In genomic region chr15:42011074-42011473, GRCh38 we compare ENCODE assay signal across 17 cellular contexts. TPM values are rescaled to one million over a fixed set of nuclear protein-coding genes. Genes with fewer than 3 reads are reported as not detected.
A peak's percentile ranks its signal among the peaks of the same experiment; 100 is the strongest.
DNase-seq lines count a peak whose midpoint lies in the region; ATAC-seq and TF ChIP-seq lines count a peak whose summit lies in the region.
"Had no signal": no experiment of that assay in that cellular context is flagged by ENCODE, and none has a peak within 500 bp of the region (broad histone marks: within the 10 kb centered on the region; RNA-seq: fewer than 3 reads in every experiment).

No MANE protein-coding gene starts in this region.

- no peaks in the 10 kb centered on the region for H3K79me2 ChIP-seq in OCI-LY3 (ENCODE audit: low read length)

- H3K4me3 ChIP-seq in OCI-LY3 (ENCODE audit: low read length) (no peak overlapping the region), esophagus (ENCODE audit: low read depth in 1 of 2, low read length in 2 of 2) (no peak overlapping the region)
- H3K4me3 ChIP-seq: cardiac muscle cell, right atrium auricular region, upper lobe of left lung had no signal

- H3K9ac ChIP-seq in OCI-LY3 (ENCODE audit: low read length), result no peak overlapping the region

- TF ChIP-seq CTCF in OCI-LY3 (IDR thresholded peaks at IDR 0.05; ENCODE audit: low read depth, low read length), result no peak

- H3K36me3 Mint-ChIP-seq in activated naive CD4-positive, alpha-beta T cell treated with anti-CD3 and anti-CD28 coated beads, Interleukin-2, amount 50 U/mL, for 72 hours, result no peaks in the 10 kb centered on the region
- H3K36me3 Mint-ChIP-seq: CD8-positive, alpha-beta memory T cell had no signal

- H3K9me3 ChIP-seq in OCI-LY3 (ENCODE audit: insufficient read depth, low read length) (no peaks in the 10 kb centered on the region), esophagus (ENCODE audit: control insufficient read depth in 2 of 2, insufficient read depth in 1 of 2, low read depth in 1 of 2, low read length in 1 of 2) (no peaks in the 10 kb centered on the region)
- H3K9me3 ChIP-seq: right atrium auricular region, upper lobe of left lung had no signal

- no peaks in the 10 kb centered on the region for H3K27me3 ChIP-seq in OCI-LY3 (ENCODE audit: low read depth, low read length)
- H3K27me3 ChIP-seq in esophagus (ENCODE audit: control insufficient read depth in 1 of 2, insufficient read depth in 2 of 2, low read length in 2 of 2), result no peaks in the 10 kb centered on the region
- H3K27me3 ChIP-seq: cardiac muscle cell, right atrium auricular region, upper lobe of left lung had no signal

- peak overlapping the region; percentile 68 for H2AFZ ChIP-seq in OCI-LY3 (ENCODE audit: low read depth, low read length)

- 59 to 72% methylated on average over 7 of the region's 7 CpGs for WGBS in esophagus, 2 donors

- no peaks in the 10 kb centered on the region for H4K20me1 ChIP-seq in OCI-LY3 (ENCODE audit: insufficient read depth, low read length)

- no peaks in the 10 kb centered on the region for H3K9me3 Mint-ChIP-seq in activated naive CD4-positive, alpha-beta T cell treated with anti-CD3 and anti-CD28 coated beads, Interleukin-2, amount 50 U/mL, for 72 hours
- H3K9me3 Mint-ChIP-seq: CD8-positive, alpha-beta memory T cell had no signal

- no peak overlapping the region for H3K27ac ChIP-seq in OCI-LY3 (ENCODE audit: low read length)
- H3K27ac ChIP-seq in esophagus (ENCODE audit: low read depth in 2 of 2, low read length in 1 of 2), result peak overlapping the region; percentile 87 to 94
- H3K27ac ChIP-seq: cardiac muscle cell, right atrium auricular region had no signal

- ATAC-seq in activated naive CD4-positive, alpha-beta T cell treated with anti-CD3 and anti-CD28 coated beads, Interleukin-2, amount 50 U/mL, for 72 hours, result no peak
- ATAC-seq in HG03520 (IDR thresholded peaks at IDR 0.05; ENCODE audit: unreplicated experiment), result no peak
- ATAC-seq in HG03025 (IDR thresholded peaks at IDR 0.05; ENCODE audit: low FRiP score, unreplicated experiment), result no peak

- peak overlapping the region; percentile 80 for H3K27ac Mint-ChIP-seq in activated naive CD4-positive, alpha-beta T cell treated with anti-CD3 and anti-CD28 coated beads, Interleukin-2, amount 50 U/mL, for 72 hours

- H3K4me2 ChIP-seq in OCI-LY3 (ENCODE audit: low read length), result peak overlapping the region; percentile 50

- no peak for DNase-seq in activated naive CD4-positive, alpha-beta T cell treated with anti-CD3 and anti-CD28 coated beads, Interleukin-2, amount 50 U/mL, for 72 hours (ENCODE audit: low spot score in 2 of 2)
- no peak for DNase-seq in activated naive CD4-positive, alpha-beta T cell treated with anti-CD3 and anti-CD28 coated beads, Interleukin-2, amount 50 U/mL, for 16 hours
- no peak for DNase-seq in NCI-H2029 (lab: John Stamatoyannopoulos, UW)
- no peak for DNase-seq in NCI-H510A treated with DMSO at 0.1 percent for 48 hours (lab: John Stamatoyannopoulos, UW)
- DNase-seq: activated T-cell treated with anti-CD3 and anti-CD28 coated beads, Interleukin-2, amount 50 U/mL, for 48 hours; CD8-positive, alpha-beta memory T cell; H7; NK-92 treated with Interleukin-12 subunit alpha and Interleukin-12 subunit beta, amount 100 ng/mL, for 24 hours; occipital lobe; stimulated activated naive CD4-positive, alpha-beta T cell; upper lobe of left lung had no signal

- no peaks in the 10 kb centered on the region for H3K36me3 ChIP-seq in OCI-LY3 (replicated peaks; ENCODE audit: low read depth, low read length)
- no peaks in the 10 kb centered on the region for H3K36me3 ChIP-seq in esophagus (ENCODE audit: control insufficient read depth in 2 of 2, insufficient read depth in 2 of 2, low read length in 1 of 2)
- H3K36me3 ChIP-seq: cardiac muscle cell, right atrium auricular region, upper lobe of left lung had no signal

- H3K4me1 ChIP-seq in OCI-LY3 (ENCODE audit: low read length), result peaks cover 27% of the 10 kb centered on the region
- H3K4me1 ChIP-seq in esophagus (ENCODE audit: control insufficient read depth in 2 of 2, insufficient read depth in 2 of 2, low read length in 1 of 2), result peaks cover 0 to 6% of the 10 kb centered on the region in 2 donors
- H3K4me1 ChIP-seq: right atrium auricular region had no signal

RNA-seq across cellular contexts. Expression of gene PLA2G4E, which starts 9.8 kb away (rescaled TPM):
- not detected for total RNA-seq in activated naive CD4-positive, alpha-beta T cell treated with anti-CD3 and anti-CD28 coated beads, Interleukin-2, amount 50 U/mL, for 72 hours
- polyA plus RNA-seq in esophagus, result 1 to 10 TPM; 1.2 to 2.5 TPM
- total RNA-seq: CD8-positive, alpha-beta memory T cell; H7; occipital lobe had no signal
- polyA plus RNA-seq: cardiac muscle cell; CD8-positive, alpha-beta memory T cell had no signal

RNA-seq across cellular contexts. Expression of gene EHD4, which starts 38.7 kb away (rescaled TPM):
- total RNA-seq in activated naive CD4-positive, alpha-beta T cell treated with anti-CD3 and anti-CD28 coated beads, Interleukin-2, amount 50 U/mL, for 72 hours, result 10 to 100 TPM; 25.3 to 60.0 TPM
- polyA plus RNA-seq in esophagus, result 10 to 100 TPM; 12.7 to 13.4 TPM
